Comparison of ENCODE assay signal across 18 cellular contexts in genomic region chr1:93253471-93253870, GRCh38.
DNase-seq lines count a peak whose midpoint lies in the region; ATAC-seq and TF ChIP-seq lines count a peak whose summit lies in the region.
"Had no signal": no experiment of that assay in that cellular context is flagged by ENCODE, and none has a peak within 500 bp of the region (broad histone marks: within the 10 kb centered on the region; RNA-seq: fewer than 3 reads in every experiment).

No MANE protein-coding gene starts in this region.

- ATAC-seq in GM19455 (IDR thresholded peaks at IDR 0.05; ENCODE audit: unreplicated experiment): no peak
- ATAC-seq: A549, K562 had no signal

- H3K27me3 ChIP-seq in BE2C (no peaks in the 10 kb centered on the region), spleen (replicated peaks in 1 of 7) (no peaks in the 10 kb centered on the region)

- intact Hi-C loops in spleen (cut with DNase I; ENCODE audit: low total_unique reads): no loop called here

- no peak overlapping the region for H3K27ac ChIP-seq in HEK293 (ENCODE audit: extremely low read depth, low read depth, low read length)
- no peak overlapping the region for H3K27ac ChIP-seq in spleen
- H3K27ac ChIP-seq: A549 had no signal

- H3K4me1 ChIP-seq in BE2C (no peaks in the 10 kb centered on the region; the same call in 1 of the 2 replicates), HEK293 (ENCODE audit: control insufficient read depth, insufficient read depth, low read length) (no peaks in the 10 kb centered on the region), spleen (no peaks in the 10 kb centered on the region)

- H3K36me3 ChIP-seq in BE2C: no peaks in the 10 kb centered on the region
- peaks cover 3 to 9% of the 10 kb centered on the region in 2 experiments for H3K36me3 ChIP-seq in HEK293 (ENCODE audit: control insufficient read depth in 2 of 2, insufficient read depth in 1 of 2, low read length in 2 of 2)
- peaks cover 0 to 66% (median 3%) of the 10 kb centered on the region in 6 donors for H3K36me3 ChIP-seq in spleen

- H3K4me3 ChIP-seq in BE2C (ENCODE audit: low read depth, low read length) (no peak overlapping the region), HEK293 (ENCODE audit: low read depth, low read length) (no peak overlapping the region), fibroblast of the aortic adventitia (ENCODE audit: low read depth, low read length) (no peak overlapping the region), spleen (no peak overlapping the region)
- H3K4me3 ChIP-seq: A549, K562 had no signal

- POLR2A ChIA-PET in HEK293 (lab: Yijun Ruan, JAX): no interaction called here

- H3K9me3 ChIP-seq in BE2C (no peaks in the 10 kb centered on the region), HEK293 (ENCODE audit: control insufficient read depth, insufficient read depth, low read depth, low read length) (no peaks in the 10 kb centered on the region), spleen (peaks cover 0 to 32% (median 21%) of the 10 kb centered on the region in 8 donors)

- no peak for TF ChIP-seq POLR2A in spleen (IDR thresholded peaks at IDR 0.05)

- 87 to 96% (median 88%) methylated on average over 2 of the region's 2 CpGs for WGBS in spleen, 5 donors

- CTCF ChIA-PET in HEK293 (lab: Yijun Ruan, JAX): no interaction called here

- peak; percentile 48 for DNase-seq in BE2C
- DNase-seq in NCI-H446 treated with DMSO at 0.1 percent for 48 hours (lab: John Stamatoyannopoulos, UW): peak; percentile 86
- DNase-seq in fibroblast of the aortic adventitia (ENCODE audit: low read depth): peak; percentile 4
- no peak for DNase-seq in HuH-7.5 (ENCODE audit: low spot score)
- no peak for DNase-seq in spleen
- DNase-seq in NCI-H2227 (lab: John Stamatoyannopoulos, UW; ENCODE audit: unreplicated experiment): no peak
- DNase-seq: CD4-positive, CD25-positive, alpha-beta regulatory T cell; DMS79 treated with DMSO at 0.1 percent for 48 hours; GDM1; GOT3; NCI-H1105 treated with DMSO at 0.1 percent for 48 hours; NCI-H2029; NCI-H345; NCI-H748 treated with DMSO at 0.1 percent for 48 hours had no signal

- no peak for TF ChIP-seq CTCF in BE2C (IDR thresholded peaks at IDR 0.05; ENCODE audit: low read depth, low read length)
- TF ChIP-seq CTCF in HEK293 (tag by site-specific recombination; IDR thresholded peaks at IDR 0.05): no peak
- TF ChIP-seq CTCF in fibroblast of the aortic adventitia (IDR thresholded peaks at IDR 0.05; ENCODE audit: insufficient read depth, low read length): no peak
- TF ChIP-seq CTCF in spleen (IDR thresholded peaks at IDR 0.05 in 8 of 11, conservative IDR thresholded peaks at IDR 0.05 in 3 of 11): no peak

TF ChIP-seq in HEK293, 187 proteins besides CTCF, POLR2A, EP300 and RAD21:
- TF ChIP-seq PRDM10 (tag by site-specific recombination; IDR thresholded peaks at IDR 0.05): peak; percentile 90
- TF ChIP-seq ZSCAN16 (tag by site-specific recombination; IDR thresholded peaks at IDR 0.05): no peak
- TF ChIP-seq ZNF121 (tag by site-specific recombination; IDR thresholded peaks at IDR 0.05): no peak

Comparison
In these comparisons a context has a peak if more than half of its experiments do, and no peak if none do; other contexts are left out.
1. DNase-seq: peak in BE2C (single experiment), NCI-H446 treated with DMSO at 0.1 percent for 48 hours (single experiment) and fibroblast of the aortic adventitia (single experiment); none in HuH-7.5 (single experiment), spleen (single experiment) and NCI-H2227 (single experiment).